8 cellular contexts compared by ENCODE assay signal in genomic region chr13:28657784-28658538, GRCh38. TPM values are rescaled to one million over a fixed set of nuclear protein-coding genes. Genes with fewer than 3 reads are reported as not detected.
DNase-seq lines count a peak whose midpoint lies in the region; ATAC-seq and TF ChIP-seq lines count a peak whose summit lies in the region.

No MANE protein-coding gene starts in this region.

- H3K4me3 Mint-ChIP-seq in WTC11, result peak overlapping the region; percentile 92

- ATAC-seq in WTC11 (no peak), GM19452 (IDR thresholded peaks at IDR 0.05; ENCODE audit: unreplicated experiment) (no peak)

- no peak for TF ChIP-seq CTCF in WTC11 (IDR thresholded peaks at IDR 0.05)
- TF ChIP-seq CTCF in prostate gland (IDR thresholded peaks at IDR 0.05), result no peak

- H3K9me3 Mint-ChIP-seq in WTC11, result no peaks in the 10 kb centered on the region

- peak overlapping the region; percentile 85 to 99 (median 96) for H3K27ac ChIP-seq in BLaER1 treated with 17β-estradiol and CSF1 and Interleukin-3, amounts not matched to agents 10 nM and 100 nM
- peak overlapping the region; percentile 82 to 88 for H3K27ac ChIP-seq in prostate gland

- no peaks in the 10 kb centered on the region for H3K27me3 ChIP-seq in BLaER1 treated with 17β-estradiol and CSF1 and Interleukin-3, amounts not matched to agents 10 nM and 100 nM
- H3K27me3 ChIP-seq in prostate gland (replicated peaks; ENCODE audit: insufficient read depth), result no peaks in the 10 kb centered on the region

- H3K4me1 ChIP-seq in BLaER1 treated with 17β-estradiol and CSF1 and Interleukin-3, amounts not matched to agents 10 nM and 100 nM, result peaks cover 43 to 56% (median 49%) of the 10 kb centered on the region in 10 experiments
- H3K4me1 ChIP-seq in prostate gland (replicated peaks), result no peaks in the 10 kb centered on the region

- H3K4me1 Mint-ChIP-seq in WTC11, result peaks cover 35% of the 10 kb centered on the region

- peak overlapping the region; percentile 86 to 96 (median 89) for H3K4me2 ChIP-seq in BLaER1 treated with 17β-estradiol and CSF1 and Interleukin-3, amounts not matched to agents 10 nM and 100 nM

- DNase-seq in HT-29 (ENCODE audit: low spot score), result peak; percentile 70
- no peak for DNase-seq in WTC11 (ENCODE audit: low spot score)
- peak; percentile 35 for DNase-seq in globus pallidus (ENCODE audit: low spot score)
- DNase-seq in prostate gland (ENCODE audit: low spot score), result no peak
- DNase-seq in GM19238 (ENCODE audit: insufficient read length, low spot score), result no peak
- no peak for DNase-seq in glomerular visceral epithelial cell (ENCODE audit: extremely low spot score)

- no peaks in the 10 kb centered on the region for H3K27me3 Mint-ChIP-seq in WTC11 (ENCODE audit: low read depth)

- TF ChIP-seq POLR2A in prostate gland (IDR thresholded peaks at IDR 0.05), result no peak

- intact Hi-C loops in prostate gland (cut with DNase I), result loop anchor here (5.0 to 10.0 kb wide), 3 partner anchors 59 to 1457 kb away; partner anchors contain the start of genes PAN3 and SLC46A3

- H4K20me1 ChIP-seq in BLaER1 treated with 17β-estradiol and CSF1 and Interleukin-3, amounts not matched to agents 10 nM and 100 nM, result peaks cover 29 to 39% (median 33%) of the 10 kb centered on the region in 11 experiments; a peak in 21 of 22 replicates

- peaks cover 7% of the 10 kb centered on the region for H3K36me3 Mint-ChIP-seq in WTC11

- CTCF ChIA-PET in WTC11 (lab: Charles Lee), result interaction anchor here (0.7 to 4.2 kb wide), 9 partner anchors 19 to 334 kb away, joined by 3 to 23 read pairs (median 4); no protein-coding TSS in a partner anchor

- H3K27ac Mint-ChIP-seq in WTC11, result peak overlapping the region; percentile 35

- WGBS in prostate gland, result 34% methylated on average over 12 of the region's 12 CpGs

- no peaks in the 10 kb centered on the region for H3K9me3 ChIP-seq in BLaER1 treated with 17β-estradiol and CSF1 and Interleukin-3, amounts not matched to agents 10 nM and 100 nM (replicated peaks in 1 of 11)
- no peaks in the 10 kb centered on the region for H3K9me3 ChIP-seq in prostate gland

- H3K4me3 ChIP-seq in BLaER1 treated with 17β-estradiol and CSF1 and Interleukin-3, amounts not matched to agents 10 nM and 100 nM, result peak overlapping the region; percentile 77 to 97 (median 92)
- H3K4me3 ChIP-seq in prostate gland, result peak overlapping the region; percentile 87 to 90

- H3K9ac ChIP-seq in BLaER1 treated with 17β-estradiol and CSF1 and Interleukin-3, amounts not matched to agents 10 nM and 100 nM, result peak overlapping the region; percentile 90 to 98 (median 94)

- POLR2A ChIA-PET in WTC11 (lab: Charles Lee), result no interaction called here

- peaks cover 20 to 30% (median 27%) of the 10 kb centered on the region in 11 experiments for H3K36me3 ChIP-seq in BLaER1 treated with 17β-estradiol and CSF1 and Interleukin-3, amounts not matched to agents 10 nM and 100 nM
- H3K36me3 ChIP-seq in prostate gland, result no peaks in the 10 kb centered on the region

TF ChIP-seq in WTC11, 78 proteins besides CTCF, POLR2A, EP300 and RAD21 (continues in another document):
- TF ChIP-seq SOX15 (CRISPR knock-in tag; IDR thresholded peaks at IDR 0.05), result no peak
- TF ChIP-seq MYBL2 (CRISPR knock-in tag; IDR thresholded peaks at IDR 0.05), result no peak
- TF ChIP-seq ZBTB43 (CRISPR knock-in tag; IDR thresholded peaks at IDR 0.05), result no peak
- no peak for TF ChIP-seq ZNF317 (CRISPR knock-in tag; IDR thresholded peaks at IDR 0.05; ENCODE audit: borderline replicate concordance, low read depth)
- no peak for TF ChIP-seq E2F1 (CRISPR knock-in tag; IDR thresholded peaks at IDR 0.05)
- TF ChIP-seq ESRRA (CRISPR knock-in tag; IDR thresholded peaks at IDR 0.05; ENCODE audit: borderline replicate concordance), result no peak
- TF ChIP-seq ZNF423 (CRISPR knock-in tag; IDR thresholded peaks at IDR 0.05), result no peak
- no peak for TF ChIP-seq AFF4 (CRISPR knock-in tag; IDR thresholded peaks at IDR 0.05; ENCODE audit: borderline replicate concordance)
- TF ChIP-seq TEAD4 (CRISPR knock-in tag; IDR thresholded peaks at IDR 0.05), result no peak
- no peak for TF ChIP-seq IRF2 (CRISPR knock-in tag; IDR thresholded peaks at IDR 0.05; ENCODE audit: borderline replicate concordance, low read depth)
- TF ChIP-seq ZMAT4 (CRISPR knock-in tag; IDR thresholded peaks at IDR 0.05), result no peak
- TF ChIP-seq ERG (CRISPR knock-in tag; IDR thresholded peaks at IDR 0.05), result no peak

RNA-seq across cellular contexts. Expression of gene POMP, which starts 1.0 kb away (rescaled TPM):
- 119 and 124 TPM in 2 replicates for total RNA-seq in HT-29 (2014; rRNA removed; shearing (Covaris generic))
- 90.8 to 95.0 TPM (median 92.2 TPM) in 3 replicates for total RNA-seq in WTC11 (2021)
- 10 to 100 TPM; 26.3 to 35.9 TPM for total RNA-seq in prostate gland

Comparison
In these comparisons a context has a peak if more than half of its experiments do, and no peak if none do; other contexts are left out.
1. DNase-seq: peak in HT-29 (single experiment) and globus pallidus (single experiment); none in WTC11 (single experiment), prostate gland (single experiment), GM19238 (single experiment) and glomerular visceral epithelial cell (single experiment).